9 cellular contexts compared by ENCODE assay signal in the genomic region with DNA sequence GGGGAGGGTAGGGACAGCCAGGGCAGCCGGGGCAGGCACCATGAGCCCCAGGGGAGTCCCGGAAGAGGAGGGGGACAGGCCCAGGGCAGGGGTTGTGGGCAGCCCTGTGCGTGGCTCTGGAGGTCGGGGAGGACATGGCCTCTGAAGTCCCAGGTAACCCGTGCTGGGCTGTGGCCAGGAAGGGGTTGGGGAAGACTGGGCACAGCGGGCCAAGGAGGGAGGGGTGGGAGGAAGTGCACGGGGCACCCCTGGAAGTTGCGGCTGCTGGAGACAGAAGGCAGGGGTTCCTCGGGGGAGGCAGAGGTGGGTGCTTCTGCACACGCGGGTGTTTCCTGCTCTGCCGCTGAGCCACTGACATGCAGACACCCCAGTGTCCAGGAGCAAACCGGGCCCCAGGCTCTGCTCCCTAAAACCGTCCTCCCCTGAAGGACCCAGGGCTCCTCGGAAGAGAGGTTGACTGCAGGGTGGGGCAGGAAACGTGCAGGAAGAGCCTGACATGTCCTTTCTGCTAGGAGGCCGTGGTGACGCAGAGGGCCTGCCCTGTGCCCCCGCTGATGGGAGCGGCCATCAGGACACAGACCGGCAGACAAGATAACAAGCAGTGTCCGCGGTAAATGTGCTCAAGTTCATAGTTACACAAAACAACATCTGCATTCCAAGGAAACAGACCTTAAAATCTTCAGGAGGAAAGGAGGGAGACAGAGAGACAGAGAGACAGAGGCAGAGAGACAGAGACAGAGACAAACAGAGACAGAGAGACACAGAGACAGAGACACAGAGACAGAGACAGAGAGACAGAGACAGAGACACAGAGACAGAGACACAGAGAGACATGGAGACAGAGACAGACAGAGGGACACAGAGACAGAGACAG. TPM values are rescaled to one million over a fixed set of nuclear protein-coding genes. Genes with fewer than 3 reads are reported as not detected.
DNase-seq lines count a peak whose midpoint lies in the region; ATAC-seq and TF ChIP-seq lines count a peak whose summit lies in the region.
"Had no signal": no experiment of that assay in that cellular context is flagged by ENCODE, and none has a peak within 500 bp of the region (broad histone marks: within the 10 kb centered on the region; RNA-seq: fewer than 3 reads in every experiment).

No MANE protein-coding gene starts in this region.

- no peaks in the 10 kb centered on the region for H3K27me3 Mint-ChIP-seq in activated T-cell treated with anti-CD3 and anti-CD28 coated beads, Interleukin-2, amount 50 U/mL, for 24 hours

- no peaks in the 10 kb centered on the region for H4K20me1 ChIP-seq in PC-9 (ENCODE audit: insufficient read depth)

- H3F3A ChIP-seq in PC-9 (ENCODE audit: insufficient read depth, low read depth) = no peaks in the 10 kb centered on the region

- DNase-seq in Kasumi-1 (lab: John Stamatoyannopoulos, UW) (peak; percentile 63 to 77), left ventricle myocardium superior (peak; percentile 81), iPS-NIHi7 (ENCODE audit: extremely low spot score) (no peak), NCI-H748 (lab: John Stamatoyannopoulos, UW; ENCODE audit: unreplicated experiment) (no peak), PC-9 (no peak), vagina (ENCODE audit: extremely low spot score in 2 of 2) (no peak)
- DNase-seq in activated T-cell treated with anti-CD3 and anti-CD28 coated beads, Interleukin-2, amount 50 U/mL, for 24 hours = peak; percentile 67
- DNase-seq in stimulated activated CD4-positive, alpha-beta T cell treated with anti-CD3 and anti-CD28 coated beads, Interleukin-2, amount 100 ng/mL, for 24 hours = peak; percentile 55 to 59
- DNase-seq: hippocampal formation had no signal

- no peak overlapping the region for H2AFZ ChIP-seq in PC-9

- intact Hi-C loops in left ventricle myocardium superior (cut with micrococcal nuclease) (no loop called here), PC-9 (cut with micrococcal nuclease; ENCODE audit: unreplicated experiment) (no loop called here), vagina (cut with DNase I) (no loop called here)

- H3K27me3 ChIP-seq in PC-9 (ENCODE audit: insufficient read depth, low read depth) = no peaks in the 10 kb centered on the region
- no peaks in the 10 kb centered on the region for H3K27me3 ChIP-seq in vagina

- H3K4me1 ChIP-seq in PC-9 (replicated peaks; ENCODE audit: insufficient read depth) = no peaks in the 10 kb centered on the region; the same call in 1 of the 2 replicates
- peaks cover 15% of the 10 kb centered on the region for H3K4me1 ChIP-seq in vagina

- H3K4me3 ChIP-seq in PC-9 (no peak overlapping the region), vagina (no peak overlapping the region)

- H3K27ac ChIP-seq in PC-9 = no peak overlapping the region
- no peak overlapping the region for H3K27ac ChIP-seq in vagina

- no peaks in the 10 kb centered on the region for H3K9me3 Mint-ChIP-seq in activated T-cell treated with anti-CD3 and anti-CD28 coated beads, Interleukin-2, amount 50 U/mL, for 24 hours

- peak overlapping the region; percentile 26 for H3K4me3 Mint-ChIP-seq in activated T-cell treated with anti-CD3 and anti-CD28 coated beads, Interleukin-2, amount 50 U/mL, for 24 hours

- H3K9me2 ChIP-seq in PC-9 (ENCODE audit: insufficient read depth) = no peaks in the 10 kb centered on the region

- no TSS peak for BruUV-seq in PC-9 (replicated peaks; lab: Mats Ljungman, UMichigan)

- peak overlapping the region; percentile 87 for H3K27ac Mint-ChIP-seq in activated T-cell treated with anti-CD3 and anti-CD28 coated beads, Interleukin-2, amount 50 U/mL, for 24 hours

- no peak for TF ChIP-seq POLR2A in vagina (IDR thresholded peaks at IDR 0.05)

- H3K36me3 ChIP-seq in PC-9 (ENCODE audit: low read depth) = no peaks in the 10 kb centered on the region
- H3K36me3 ChIP-seq in vagina = no peaks in the 10 kb centered on the region

- CTCF ChIA-PET in PC-9 (lab: Charles Lee) = no interaction called here

- H3K9me3 ChIP-seq in PC-9 (ENCODE audit: insufficient read depth, low read depth) = no peaks in the 10 kb centered on the region
- H3K9me3 ChIP-seq in vagina = no peaks in the 10 kb centered on the region

- no peaks in the 10 kb centered on the region for H3K79me2 ChIP-seq in PC-9 (ENCODE audit: low read depth)

- peaks cover 56% of the 10 kb centered on the region for H3K4me1 Mint-ChIP-seq in activated T-cell treated with anti-CD3 and anti-CD28 coated beads, Interleukin-2, amount 50 U/mL, for 24 hours (ENCODE audit: low read depth)

- POLR2A ChIA-PET in PC-9 (lab: Charles Lee; ENCODE audit: unreplicated experiment) = no interaction called here

- peak; percentile 36 for ATAC-seq in left ventricle myocardium superior

- no peak overlapping the region for H3K4me2 ChIP-seq in PC-9

- no peaks in the 10 kb centered on the region for H3K36me3 Mint-ChIP-seq in activated T-cell treated with anti-CD3 and anti-CD28 coated beads, Interleukin-2, amount 50 U/mL, for 24 hours (ENCODE audit: low read depth)

- TF ChIP-seq CTCF in PC-9 (conservative IDR thresholded peaks at IDR 0.05) = no peak
- TF ChIP-seq CTCF in vagina (IDR thresholded peaks at IDR 0.05) = no peak

RNA-seq across cellular contexts. Expression of gene TNNI2, which starts 5.7 kb away (rescaled TPM):
- total RNA-seq in left ventricle myocardium superior (not detected), PC-9 (2021) (4.9 and 7.8 TPM in 2 replicates), vagina (not detected)

RNA-seq across cellular contexts. Expression of gene LSP1, which starts 8.4 kb away (rescaled TPM):
- 22.9 TPM for total RNA-seq in left ventricle myocardium superior
- total RNA-seq in PC-9 (2021) = 2.5 and 2.6 TPM in 2 replicates
- 32.7 TPM for total RNA-seq in vagina

RNA-seq across cellular contexts. Expression of gene SYT8, which starts 9.7 kb away (rescaled TPM):
- not detected for total RNA-seq in left ventricle myocardium superior
- total RNA-seq in PC-9 (2021) = 8.9 and 12.1 TPM in 2 replicates
- 1.2 TPM for total RNA-seq in vagina

RNA-seq across cellular contexts. Expression of gene PRR33, which starts 47.2 kb away (rescaled TPM):
- 4.4 TPM for total RNA-seq in left ventricle myocardium superior
- total RNA-seq in PC-9 (2021) = not detected in 2 replicates
- total RNA-seq in vagina = not detected

Comparison
In these comparisons a context has a peak if more than half of its experiments do, and no peak if none do; other contexts are left out.
1. DNase-seq: peak in Kasumi-1 (2 of 2), activated T-cell treated with anti-CD3 and anti-CD28 coated beads, Interleukin-2, amount 50 U/mL, for 24 hours (single experiment), left ventricle myocardium superior (single experiment) and stimulated activated CD4-positive, alpha-beta T cell treated with anti-CD3 and anti-CD28 coated beads, Interleukin-2, amount 100 ng/mL, for 24 hours (2 of 2); none in iPS-NIHi7 (single experiment), NCI-H748 (single experiment), PC-9 (0 of 2) and vagina (0 of 2).